In genomic region chr15:74742422-74742821, GRCh38 we compare ENCODE assay signal across 22 cellular contexts. TPM values are rescaled to one million over a fixed set of nuclear protein-coding genes. Genes with fewer than 3 reads are reported as not detected.
"Had no signal": no experiment of that assay in that cellular context is flagged by ENCODE, and none has a peak within 500 bp of the region (broad histone marks: within the 10 kb centered on the region; RNA-seq: fewer than 3 reads in every experiment).

No MANE protein-coding gene starts in this region.

- H3K36me3 ChIP-seq: MG63, SJSA1 had no signal

- H3K27me3 ChIP-seq: SJSA1 had no signal

- FAIRE-seq: RCC 7860 had no signal

- DNase-seq: KBM-7, MG63, NCI-H1092 treated with DMSO at 0.1 percent for 48 hours, NCI-H1436, NCI-H187, NCI-H2029, NCI-H2081 treated with DMSO at 0.1 percent for 48 hours, NCI-H2171, NCI-H226, NCI-H446, NCI-H510A, NCI-H524 treated with DMSO at 0.1 percent for 48 hours, NCI-H69, NCI-H774, Right ventricle myocardium superior, RPMI8226, SIG-M5 had no signal

- H3K4me1 ChIP-seq: SJSA1 had no signal

- H3K27ac ChIP-seq: SJSA1, SK-N-MC had no signal

- H3K4me3 ChIP-seq: MG63, SJSA1, SK-N-MC had no signal

RNA-seq across cellular contexts. Expression of gene CYP1A2, which starts 6.2 kb away (rescaled TPM):
- total RNA-seq: HT1080, Right ventricle myocardium superior, SJSA1 had no signal
- polyA plus RNA-seq: IgD-negative memory B cell had no signal

RNA-seq across cellular contexts. Expression of gene CYP1A1, which starts 17.1 kb away (rescaled TPM):
- polyA plus RNA-seq: IgD-negative memory B cell had no signal
